Comparison of ENCODE assay signal across 28 cellular contexts in the genomic region with DNA sequence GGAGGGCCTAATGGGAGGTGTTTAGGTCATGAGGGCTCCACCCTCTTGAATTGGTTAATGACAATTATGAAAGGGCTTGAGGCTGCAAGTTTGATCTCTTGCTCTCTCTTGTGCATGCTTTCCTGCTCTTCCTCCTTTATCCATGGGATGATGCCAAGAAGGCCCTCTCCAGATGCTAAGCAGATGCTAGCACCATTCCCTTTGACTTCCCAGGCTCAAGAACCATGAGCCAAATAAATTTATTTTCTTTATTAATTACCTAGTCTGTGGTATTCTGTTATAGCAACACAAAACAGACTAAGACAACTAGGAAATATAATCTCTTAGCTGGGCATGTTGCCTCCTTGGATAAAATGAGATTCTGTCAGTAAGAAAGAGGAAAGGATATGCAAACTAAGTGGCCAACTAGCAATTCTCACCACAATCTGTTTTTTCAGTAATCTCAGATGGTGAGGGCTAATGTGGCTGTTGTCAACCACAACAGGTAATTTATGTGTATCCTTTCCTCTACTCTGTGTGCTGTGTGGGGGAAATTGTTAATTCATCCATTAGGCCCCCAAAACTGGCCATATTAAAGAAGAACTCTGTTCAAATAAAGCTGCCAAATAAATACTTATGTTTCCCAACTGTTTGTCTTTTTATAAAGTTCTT.
DNase-seq lines count a peak whose midpoint lies in the region; ATAC-seq, FAIRE-seq and TF ChIP-seq lines count a peak whose summit lies in the region.
"Had no signal": no experiment of that assay in that cellular context is flagged by ENCODE, and none has a peak within 500 bp of the region (broad histone marks: within the 10 kb centered on the region; RNA-seq: fewer than 3 reads in every experiment).

No MANE protein-coding gene starts in this region.

- H3K9me3 ChIP-seq in left lung, result no peaks in the 10 kb centered on the region
- no peaks in the 10 kb centered on the region for H3K9me3 ChIP-seq in breast epithelium
- H3K9me3 ChIP-seq: ascending aorta, BLaER1, gastrocnemius medialis, upper lobe of left lung had no signal

- no peaks in the 10 kb centered on the region for H3K4me1 ChIP-seq in left lung
- H3K4me1 ChIP-seq in breast epithelium, result no peaks in the 10 kb centered on the region
- H3K4me1 ChIP-seq: BLaER1, upper lobe of left lung had no signal

- H3K27me3 ChIP-seq in left lung (no peaks in the 10 kb centered on the region), breast epithelium (no peaks in the 10 kb centered on the region)
- H3K27me3 ChIP-seq: ascending aorta, BLaER1, gastrocnemius medialis, upper lobe of left lung had no signal

- no peak for TF ChIP-seq CTCF in left lung (IDR thresholded peaks at IDR 0.05)
- no peak for TF ChIP-seq CTCF in omental fat pad (IDR thresholded peaks at IDR 0.05)
- no peak for TF ChIP-seq CTCF in breast epithelium (IDR thresholded peaks at IDR 0.05)

- ATAC-seq in GM18502 (IDR thresholded peaks at IDR 0.05; ENCODE audit: poor library complexity, unreplicated experiment) (peak; percentile 53), HG02981 (IDR thresholded peaks at IDR 0.05; ENCODE audit: unreplicated experiment) (peak; percentile 68), left lung (peak; percentile 14), omental fat pad (ENCODE audit: low FRiP score) (no peak)
- ATAC-seq: activated T-cell treated with anti-CD3 and anti-CD28 coated beads, Interleukin-2, amount 50 U/mL, for 72 hours; gastrocnemius medialis; GM23338; right cardiac atrium had no signal

- intact Hi-C loops in left lung (cut with DNase I), result no loop called here
- intact Hi-C loops in breast epithelium (cut with DNase I; ENCODE audit: low total_unique reads), result no loop called here

- peak; percentile 74 for FAIRE-seq in endometrium (lab: Jason Lieb, UNC)

- no peak overlapping the region for H3K27ac ChIP-seq in left lung
- H3K27ac ChIP-seq in breast epithelium, result no peak overlapping the region
- H3K27ac ChIP-seq: ascending aorta, BLaER1, RWPE1, upper lobe of left lung had no signal

- DNase-seq in left lung (no peak), NCI-H524 (lab: John Stamatoyannopoulos, UW) (no peak), omental fat pad (ENCODE audit: low spot score) (no peak), NCI-H1417 (lab: John Stamatoyannopoulos, UW) (no peak), breast epithelium (ENCODE audit: low spot score in 2 of 2) (no peak)
- DNase-seq: ACHN; activated B cell treated with CpG ODN at 0.5 μM for 24 hours; activated CD4-positive, alpha-beta T cell treated with anti-CD3 and anti-CD28 coated beads, Interleukin-2, amount 50 U/mL, for 4 hours; activated T-cell treated with anti-CD3 and anti-CD28 coated beads, Interleukin-2, amount 50 U/mL, for 72 hours; caudate nucleus; cortex of kidney; effector memory CD4-positive, alpha-beta T cell; gastrocnemius medialis; kidney glomerular epithelial cell; NCI-H1694; NCI-H2171; posterior cingulate gyrus; right cardiac atrium; stimulated activated naive CD4-positive, alpha-beta T cell; upper lobe of left lung had no signal

- no peak for TF ChIP-seq POLR2A in breast epithelium (IDR thresholded peaks at IDR 0.05)

- H3K36me3 ChIP-seq in left lung (no peaks in the 10 kb centered on the region), breast epithelium (no peaks in the 10 kb centered on the region)
- H3K36me3 ChIP-seq: ascending aorta, BLaER1, upper lobe of left lung had no signal

- no peak overlapping the region for H3K4me3 ChIP-seq in left lung
- H3K4me3 ChIP-seq in breast epithelium, result no peak overlapping the region
- H3K4me3 ChIP-seq: ascending aorta, BLaER1, gastrocnemius medialis, GM23338, smooth muscle cell, upper lobe of left lung had no signal
